ENCODE assay signal across 8 cellular contexts in the genomic region with DNA sequence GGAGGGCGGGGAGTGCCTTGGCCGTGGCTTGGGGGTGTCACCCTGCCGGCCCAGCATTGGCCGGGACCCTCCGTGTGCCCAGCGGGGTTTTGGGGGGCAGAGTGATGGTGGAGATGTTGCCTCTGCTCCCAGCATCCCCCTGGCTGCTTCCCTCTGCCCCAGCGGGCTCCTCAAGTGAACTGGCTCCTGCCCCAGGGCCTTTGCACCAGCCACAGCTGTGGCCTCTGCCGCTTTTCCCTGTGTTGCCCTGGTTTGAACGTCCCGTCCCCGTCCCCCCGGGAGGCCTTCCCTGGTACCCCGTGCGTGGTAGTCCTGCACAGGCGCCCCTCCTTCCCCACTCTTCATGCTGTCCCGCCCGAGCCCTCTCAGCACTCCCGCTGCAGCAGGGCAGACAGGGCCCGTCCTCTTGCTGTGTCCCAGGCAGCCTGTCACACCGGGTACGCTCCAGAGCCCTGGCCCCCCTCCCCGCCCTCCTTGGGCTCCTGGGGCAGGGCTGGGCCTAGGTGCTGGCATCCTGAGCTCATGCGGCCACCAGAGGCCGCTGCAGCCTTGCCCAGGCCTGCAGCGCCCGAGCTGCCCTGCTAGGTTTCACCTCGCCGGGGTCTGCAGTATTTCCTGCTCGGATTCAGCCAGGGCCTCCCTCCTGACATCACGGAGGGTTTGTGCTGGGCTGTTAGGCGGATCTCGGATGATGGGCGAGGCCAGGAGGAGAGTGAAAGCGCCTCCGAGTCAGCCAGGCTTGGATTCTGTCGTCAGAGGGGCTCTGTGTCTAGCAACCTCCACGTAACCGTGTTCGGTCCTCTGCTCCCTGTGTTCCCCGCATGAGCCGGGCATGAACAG. TPM values are rescaled to one million over a fixed set of nuclear protein-coding genes. Genes with fewer than 3 reads are reported as not detected.
DNase-seq lines count a peak whose midpoint lies in the region; ATAC-seq, FAIRE-seq and TF ChIP-seq lines count a peak whose summit lies in the region.

No MANE protein-coding gene starts in this region.

- no peak overlapping the region for H3K27ac Mint-ChIP-seq in activated CD8-positive, alpha-beta memory T cell treated with anti-CD3 and anti-CD28 coated beads, Interleukin-2, amount 10 ng/mL, durations not matched to agents 7 days and 5 days
- H3K27ac Mint-ChIP-seq in stimulated activated effector memory CD8-positive, alpha-beta T cell treated with anti-CD3 and anti-CD28 coated beads, Interleukin-12 subunit alpha, Interleukin-12 subunit beta, amount 100 ng/mL, for 72 hours = no peak overlapping the region

- H3K4me3 ChIP-seq in AG10803 (ENCODE audit: low read length) (peak overlapping the region; percentile 36), epithelial cell of esophagus (ENCODE audit: low read length) (no peak overlapping the region)

- TF ChIP-seq CTCF in AG10803 (conservative IDR thresholded peaks at IDR 0.05; ENCODE audit: low read length) (peak; percentile 79), epithelial cell of esophagus (IDR thresholded peaks at IDR 0.05; ENCODE audit: insufficient read depth, low read depth, low read length, missing control alignments) (peak; percentile 92)

- H3K27me3 Mint-ChIP-seq in activated CD8-positive, alpha-beta memory T cell treated with anti-CD3 and anti-CD28 coated beads, Interleukin-2, amount 10 ng/mL, durations not matched to agents 7 days and 5 days = no peaks in the 10 kb centered on the region

- H3K36me3 Mint-ChIP-seq in activated CD8-positive, alpha-beta memory T cell treated with anti-CD3 and anti-CD28 coated beads, Interleukin-2, amount 10 ng/mL, durations not matched to agents 7 days and 5 days = no peaks in the 10 kb centered on the region
- no peaks in the 10 kb centered on the region for H3K36me3 Mint-ChIP-seq in stimulated activated effector memory CD8-positive, alpha-beta T cell treated with anti-CD3 and anti-CD28 coated beads, Interleukin-12 subunit alpha, Interleukin-12 subunit beta, amount 100 ng/mL, for 72 hours

- DNase-seq in AG10803 (ENCODE audit: low read depth) = peak; percentile 63
- peak; percentile 95 for DNase-seq in GM19239 (ENCODE audit: insufficient read length, low spot score)
- peak; percentile 31 for DNase-seq in NCI-H82 treated with DMSO at 0.1 percent for 48 hours (lab: John Stamatoyannopoulos, UW; ENCODE audit: unreplicated experiment)
- DNase-seq in activated CD8-positive, alpha-beta memory T cell treated with anti-CD3 and anti-CD28 coated beads, Interleukin-2, amount 10 ng/mL, durations not matched to agents 7 days and 5 days = peak; percentile 80
- peak; percentile 69 for DNase-seq in epithelial cell of esophagus (ENCODE audit: low read depth)
- DNase-seq in myocyte (ENCODE audit: low read depth) = peak; percentile 68
- DNase-seq in stimulated activated effector memory CD8-positive, alpha-beta T cell treated with anti-CD3 and anti-CD28 coated beads, Interleukin-12 subunit alpha, Interleukin-12 subunit beta, amount 100 ng/mL, for 72 hours (ENCODE audit: low spot score in 2 of 2) = peak; percentile 44 to 74

- FAIRE-seq in GM19239 (lab: Jason Lieb, UNC) = no peak

- no peak overlapping the region for H3K4me3 Mint-ChIP-seq in activated CD8-positive, alpha-beta memory T cell treated with anti-CD3 and anti-CD28 coated beads, Interleukin-2, amount 10 ng/mL, durations not matched to agents 7 days and 5 days
- H3K4me3 Mint-ChIP-seq in stimulated activated effector memory CD8-positive, alpha-beta T cell treated with anti-CD3 and anti-CD28 coated beads, Interleukin-12 subunit alpha, Interleukin-12 subunit beta, amount 100 ng/mL, for 72 hours = no peak overlapping the region

- ATAC-seq in HG03521 (IDR thresholded peaks at IDR 0.05; ENCODE audit: unreplicated experiment) = peak; percentile 79
- ATAC-seq in activated CD8-positive, alpha-beta memory T cell treated with anti-CD3 and anti-CD28 coated beads, Interleukin-2, amount 10 ng/mL, durations not matched to agents 7 days and 5 days = peak; percentile 87
- ATAC-seq in stimulated activated effector memory CD8-positive, alpha-beta T cell treated with anti-CD3 and anti-CD28 coated beads, Interleukin-12 subunit alpha, Interleukin-12 subunit beta, amount 100 ng/mL, for 72 hours = peak; percentile 90

- no peaks in the 10 kb centered on the region for H3K4me1 Mint-ChIP-seq in activated CD8-positive, alpha-beta memory T cell treated with anti-CD3 and anti-CD28 coated beads, Interleukin-2, amount 10 ng/mL, durations not matched to agents 7 days and 5 days
- no peaks in the 10 kb centered on the region for H3K4me1 Mint-ChIP-seq in stimulated activated effector memory CD8-positive, alpha-beta T cell treated with anti-CD3 and anti-CD28 coated beads, Interleukin-12 subunit alpha, Interleukin-12 subunit beta, amount 100 ng/mL, for 72 hours

- no peaks in the 10 kb centered on the region for H3K9me3 Mint-ChIP-seq in activated CD8-positive, alpha-beta memory T cell treated with anti-CD3 and anti-CD28 coated beads, Interleukin-2, amount 10 ng/mL, durations not matched to agents 7 days and 5 days (ENCODE audit: low read depth)
- no peaks in the 10 kb centered on the region for H3K9me3 Mint-ChIP-seq in stimulated activated effector memory CD8-positive, alpha-beta T cell treated with anti-CD3 and anti-CD28 coated beads, Interleukin-12 subunit alpha, Interleukin-12 subunit beta, amount 100 ng/mL, for 72 hours

- CTCF ChIA-PET in activated CD8-positive, alpha-beta memory T cell treated with anti-CD3 and anti-CD28 coated beads, Interleukin-2, amount 10 ng/mL, durations not matched to agents 7 days and 5 days (lab: Charles Lee) = interaction anchor here (0.6 to 1.5 kb wide), 24 partner anchors 9 to 461 kb away, joined by 3 to 29 read pairs (median 4); a partner anchor contains a TSS

RNA-seq across cellular contexts. Expression of a gene that starts 9.5 kb away (rescaled TPM):
- total RNA-seq in activated CD8-positive, alpha-beta memory T cell treated with anti-CD3 and anti-CD28 coated beads, Interleukin-2, amount 10 ng/mL, durations not matched to agents 7 days and 5 days = 10 to 100 TPM; 38.0 to 42.9 TPM
- total RNA-seq in myocyte = 11.1 and 14.2 TPM in 2 replicates
- 16.7 TPM for polyA plus RNA-seq in myocyte (2012)

RNA-seq across cellular contexts. Expression of a gene that starts 9.6 kb away (rescaled TPM):
- 10 to 100 TPM; 24.4 to 30.5 TPM for total RNA-seq in activated CD8-positive, alpha-beta memory T cell treated with anti-CD3 and anti-CD28 coated beads, Interleukin-2, amount 10 ng/mL, durations not matched to agents 7 days and 5 days
- 6.4 and 6.9 TPM in 2 replicates for total RNA-seq in myocyte
- polyA plus RNA-seq in myocyte (2012) = 11.3 TPM

Comparison
In these comparisons a context has a peak if more than half of its experiments do, and no peak if none do; other contexts are left out.
1. DNase-seq: peak in every context shown above with its lines; median percentile 95 in GM19239; 80 in activated CD8-positive, alpha-beta memory T cell treated with anti-CD3 and anti-CD28 coated beads, Interleukin-2, amount 10 ng/mL, durations not matched to agents 7 days and 5 days; 69 in epithelial cell of esophagus; 68 in myocyte; 63 in AG10803; 59 in stimulated activated effector memory CD8-positive, alpha-beta T cell treated with anti-CD3 and anti-CD28 coated beads, Interleukin-12 subunit alpha, Interleukin-12 subunit beta, amount 100 ng/mL, for 72 hours; 31 in NCI-H82 treated with DMSO at 0.1 percent for 48 hours.